ENCODE assay signal across 8 cellular contexts in genomic region chr7:33061282-33061928, GRCh38.
DNase-seq lines count a peak whose midpoint lies in the region; ATAC-seq and TF ChIP-seq lines count a peak whose summit lies in the region.

No MANE protein-coding gene starts in this region.

- H3K9me3 Mint-ChIP-seq in T-helper 1 cell treated with Interleukin-12 subunit alpha and Interleukin-12 subunit beta and Interleukin-4 antibody, amounts not matched to agents 30 μg/mL and 1 μg/mL, for 36 hours, result peaks cover 20% of the 10 kb centered on the region

- no peaks in the 10 kb centered on the region for H3K36me3 ChIP-seq in subcutaneous abdominal adipose tissue (ENCODE audit: control insufficient read depth in 5 of 5, insufficient read depth in 5 of 5, low read length in 5 of 5)

- peak overlapping the region; percentile 95 for H3K4me3 Mint-ChIP-seq in T-helper 1 cell treated with Interleukin-12 subunit alpha and Interleukin-12 subunit beta and Interleukin-4 antibody, amounts not matched to agents 30 μg/mL and 1 μg/mL, for 36 hours

- peaks cover 7% of the 10 kb centered on the region for H3K27me3 Mint-ChIP-seq in T-helper 1 cell treated with Interleukin-12 subunit alpha and Interleukin-12 subunit beta and Interleukin-4 antibody, amounts not matched to agents 30 μg/mL and 1 μg/mL, for 36 hours (ENCODE audit: low read depth)

- H3K9me3 ChIP-seq in subcutaneous abdominal adipose tissue (ENCODE audit: control insufficient read depth in 5 of 5, low read length in 5 of 5), result peaks cover 0 to 15% (median 4%) of the 10 kb centered on the region in 5 donors

- H3K27ac ChIP-seq in VCaP (peak overlapping the region; percentile 94), subcutaneous abdominal adipose tissue (ENCODE audit: low read depth, low read length) (peak overlapping the region; percentile 86)

- no peak for TF ChIP-seq CTCF in VCaP (conservative IDR thresholded peaks at IDR 0.05)

- peak overlapping the region; percentile 35 to 91 (median 73) for H3K9ac ChIP-seq in subcutaneous abdominal adipose tissue (ENCODE audit: low read length in 5 of 5)

- H3K4me3 ChIP-seq in iPS-11a (ENCODE audit: low read depth, low read length) (peak overlapping the region; percentile 91), subcutaneous abdominal adipose tissue (ENCODE audit: low read depth in 1 of 5, low read length in 5 of 5) (peak overlapping the region; percentile 65 to 93 (median 90))

- peaks cover 0 to 31% (median 23%) of the 10 kb centered on the region in 5 donors for H3K4me1 ChIP-seq in subcutaneous abdominal adipose tissue (ENCODE audit: control insufficient read depth in 5 of 5, insufficient read depth in 5 of 5, low read length in 5 of 5)

- H3K36me3 Mint-ChIP-seq in T-helper 1 cell treated with Interleukin-12 subunit alpha and Interleukin-12 subunit beta and Interleukin-4 antibody, amounts not matched to agents 30 μg/mL and 1 μg/mL, for 36 hours (ENCODE audit: low read depth), result peaks cover 13% of the 10 kb centered on the region

- H3K4me1 Mint-ChIP-seq in T-helper 1 cell treated with Interleukin-12 subunit alpha and Interleukin-12 subunit beta and Interleukin-4 antibody, amounts not matched to agents 30 μg/mL and 1 μg/mL, for 36 hours (ENCODE audit: low read depth), result peaks cover 29% of the 10 kb centered on the region

- DNase-seq in T-helper 1 cell (no peak), LoVo (ENCODE audit: low spot score) (no peak)
- DNase-seq in stimulated activated CD4-positive, alpha-beta T cell treated with anti-CD3 and anti-CD28 coated beads, Interleukin-15, amount 100 ng/mL, for 24 hours, result no peak

- no peak for ATAC-seq in HG03159 (IDR thresholded peaks at IDR 0.05; ENCODE audit: unreplicated experiment)

- peak overlapping the region; percentile 82 for H3K27ac Mint-ChIP-seq in T-helper 1 cell treated with Interleukin-12 subunit alpha and Interleukin-12 subunit beta and Interleukin-4 antibody, amounts not matched to agents 30 μg/mL and 1 μg/mL, for 36 hours

- H3K27me3 ChIP-seq in subcutaneous abdominal adipose tissue (ENCODE audit: control insufficient read depth in 5 of 5, insufficient read depth in 4 of 5, low read length in 5 of 5), result no peaks in the 10 kb centered on the region
